ENCODE assay signal across 30 cellular contexts in genomic region chr9:134687556-134687955, GRCh38. TPM values are rescaled to one million over a fixed set of nuclear protein-coding genes. Genes with fewer than 3 reads are reported as not detected.
"Had no signal": no experiment of that assay in that cellular context is flagged by ENCODE, and none has a peak within 500 bp of the region (broad histone marks: within the 10 kb centered on the region; RNA-seq: fewer than 3 reads in every experiment).

No MANE protein-coding gene starts in this region.

- H3K4me3 Mint-ChIP-seq: activated CD4-positive, alpha-beta memory T cell treated with anti-CD3 and anti-CD28 coated beads, Interleukin-2, amount 10 ng/mL, durations not matched to agents 7 days and 5 days; activated naive CD4-positive, alpha-beta T cell treated with anti-CD3 and anti-CD28 coated beads, Interleukin-2, amount 10 ng/mL, durations not matched to agents 7 days and 5 days; activated naive CD8-positive, alpha-beta T cell treated with anti-CD3 and anti-CD28 coated beads for 36 hours; activated T-cell treated with anti-CD3 and anti-CD28 coated beads, Interleukin-2, amount 50 U/mL, for 72 hours; T-helper 17 cell had no signal

- DNase-seq: activated CD4-positive, alpha-beta memory T cell treated with anti-CD3 and anti-CD28 coated beads, Interleukin-2, amount 10 ng/mL, durations not matched to agents 7 days and 5 days; activated CD4-positive, alpha-beta T cell treated with anti-CD3 and anti-CD28 coated beads, Interleukin-2, amount 50 U/mL, for 1 hour; activated CD4-positive, CD25-positive, alpha-beta regulatory T cell; activated CD8-positive, alpha-beta memory T cell treated with anti-CD3 and anti-CD28 coated beads, Interleukin-2, amount 50 U/mL, for 4 hours; activated gamma-delta T cell treated with Interleukin-2 at 50 U/mL for 16 hours; activated naive CD4-positive, alpha-beta T cell treated with anti-CD3 and anti-CD28 coated beads, Interleukin-2, amount 10 ng/mL, durations not matched to agents 7 days and 5 days; activated naive CD8-positive, alpha-beta T cell treated with anti-CD3 and anti-CD28 coated beads for 36 hours; activated T-cell treated with anti-CD3 and anti-CD28 coated beads, Interleukin-2, amount 50 U/mL, for 72 hours; anterior cingulate cortex; Karpas-422; MM.1S; NCI-H1105; NCI-H1436; NCI-H1694 treated with DMSO at 0.1 percent for 48 hours; NCI-H2029 treated with DMSO at 0.1 percent for 48 hours; NCI-H345; NCI-H510A; NCI-H526 treated with DMSO at 0.1 percent for 48 hours; NCI-H82; OCI-M1; RPMI8226; SHP77 treated with DMSO at 0.1 percent for 48 hours; T-helper 17 cell had no signal

- H3K27ac Mint-ChIP-seq: activated CD4-positive, alpha-beta memory T cell treated with anti-CD3 and anti-CD28 coated beads, Interleukin-2, amount 10 ng/mL, durations not matched to agents 7 days and 5 days; activated naive CD4-positive, alpha-beta T cell treated with anti-CD3 and anti-CD28 coated beads, Interleukin-2, amount 10 ng/mL, durations not matched to agents 7 days and 5 days; activated naive CD8-positive, alpha-beta T cell treated with anti-CD3 and anti-CD28 coated beads for 36 hours; activated T-cell treated with anti-CD3 and anti-CD28 coated beads, Interleukin-2, amount 50 U/mL, for 72 hours; activated T-helper 2 cell treated with anti-CD3 and anti-CD28 coated beads, Interferon-gamma antibody, Interleukin-2, Interleukin-4, amounts not matched to agents 10 μg/mL and 5 μg/mL and 100 μg/mL, durations not matched to agents 14 hours and 24 hours and 36 hours; T-helper 17 cell had no signal

- H3K9me3 Mint-ChIP-seq: activated CD4-positive, alpha-beta memory T cell treated with anti-CD3 and anti-CD28 coated beads, Interleukin-2, amount 10 ng/mL, durations not matched to agents 7 days and 5 days; activated naive CD8-positive, alpha-beta T cell treated with anti-CD3 and anti-CD28 coated beads for 36 hours; activated T-cell treated with anti-CD3 and anti-CD28 coated beads, Interleukin-2, amount 50 U/mL, for 72 hours; activated T-helper 2 cell treated with anti-CD3 and anti-CD28 coated beads, Interferon-gamma antibody, Interleukin-2, Interleukin-4, amounts not matched to agents 10 μg/mL and 5 μg/mL and 100 μg/mL, durations not matched to agents 14 hours and 24 hours and 36 hours had no signal

- H3K4me1 Mint-ChIP-seq: activated naive CD4-positive, alpha-beta T cell treated with anti-CD3 and anti-CD28 coated beads, Interleukin-2, amount 10 ng/mL, durations not matched to agents 7 days and 5 days; activated naive CD8-positive, alpha-beta T cell treated with anti-CD3 and anti-CD28 coated beads for 36 hours; T-helper 17 cell had no signal

- H3K4me1 ChIP-seq: breast epithelium had no signal

- H3K9me3 ChIP-seq: breast epithelium had no signal

- ATAC-seq: activated T-cell treated with anti-CD3 and anti-CD28 coated beads, Interleukin-2, amount 50 U/mL, for 72 hours; K562; Panc1; T-helper 17 cell had no signal

- H3K27me3 Mint-ChIP-seq: activated naive CD4-positive, alpha-beta T cell treated with anti-CD3 and anti-CD28 coated beads, Interleukin-2, amount 10 ng/mL, durations not matched to agents 7 days and 5 days; activated naive CD8-positive, alpha-beta T cell treated with anti-CD3 and anti-CD28 coated beads for 36 hours; T-helper 17 cell had no signal

- H3K27me3 ChIP-seq: breast epithelium had no signal

- H3K36me3 ChIP-seq: breast epithelium had no signal

- H3K4me3 ChIP-seq: breast epithelium, K562 had no signal

- H3K36me3 Mint-ChIP-seq: activated naive CD4-positive, alpha-beta T cell treated with anti-CD3 and anti-CD28 coated beads, Interleukin-2, amount 10 ng/mL, durations not matched to agents 7 days and 5 days; activated naive CD8-positive, alpha-beta T cell treated with anti-CD3 and anti-CD28 coated beads for 36 hours had no signal

- H3K27ac ChIP-seq: breast epithelium, VCaP had no signal

RNA-seq across cellular contexts. Expression of gene COL5A1, which starts 46.0 kb away (rescaled TPM):
- total RNA-seq: activated CD8-positive, alpha-beta memory T cell treated with anti-CD3 and anti-CD28 coated beads for 36 hours; activated T-helper 2 cell treated with anti-CD3 and anti-CD28 coated beads, Interferon-gamma antibody, Interleukin-2, Interleukin-4, amounts not matched to agents 10 μg/mL and 5 μg/mL and 100 μg/mL, durations not matched to agents 14 hours and 24 hours and 36 hours; SK-MEL-5 had no signal
